In the genomic region with DNA sequence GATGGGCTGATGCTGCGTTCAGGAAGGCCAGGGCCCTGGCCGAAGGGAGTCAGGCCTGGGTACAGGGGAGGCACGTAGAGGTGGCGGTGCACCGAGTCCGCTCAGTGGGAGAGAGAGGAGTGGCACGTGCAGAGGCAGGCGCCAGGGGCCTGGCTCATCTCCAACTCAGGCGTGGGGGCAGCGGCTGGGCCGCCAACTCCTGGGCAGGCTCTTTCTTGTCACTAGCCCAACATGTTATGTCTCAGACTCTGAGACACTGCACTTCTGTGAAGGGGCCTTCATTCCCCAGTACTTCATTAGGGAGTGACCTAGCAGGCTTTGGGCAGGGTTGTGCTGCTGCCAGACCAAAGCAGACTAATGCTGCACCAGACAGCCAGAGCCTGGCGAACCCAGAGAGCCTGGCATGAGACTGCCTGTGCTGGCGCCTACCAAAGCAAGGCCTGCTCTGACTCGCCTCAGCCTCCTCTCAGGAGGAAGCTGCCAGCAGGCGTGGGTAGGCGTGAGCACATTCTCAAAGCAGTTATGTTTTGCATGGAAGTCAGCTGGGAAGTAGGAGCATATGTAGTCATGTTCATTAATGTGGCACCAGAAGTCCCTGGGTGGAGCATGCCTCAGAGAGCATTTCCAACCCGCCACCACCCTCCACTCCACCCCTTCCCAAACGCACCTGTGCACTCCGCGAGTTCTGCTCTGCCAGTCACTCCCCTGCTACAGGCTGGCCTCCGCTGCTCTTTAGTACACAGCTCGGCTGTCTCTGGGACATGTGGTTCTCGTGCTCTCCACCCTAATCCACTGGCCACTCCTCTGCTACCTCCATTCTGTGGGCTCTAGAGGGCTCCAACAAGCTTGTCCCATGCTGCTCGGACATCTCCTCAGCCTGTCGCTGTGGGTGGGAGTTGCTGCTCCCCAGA, we compare ENCODE assay signal across 8 cellular contexts.
A peak's percentile ranks its signal among the peaks of the same experiment; 100 is the strongest.
DNase-seq lines count a peak whose midpoint lies in the region; ATAC-seq lines count a peak whose summit lies in the region.

No MANE protein-coding gene starts in this region.

- H3K9ac ChIP-seq in duodenal mucosa (ENCODE audit: low read depth in 1 of 2, low read length in 2 of 2) (peak overlapping the region in 1 of 2 donors; percentile 10), mucosa of stomach (ENCODE audit: low read length) (peak overlapping the region; percentile 33)

- no peaks in the 10 kb centered on the region for H3K9me3 ChIP-seq in duodenal mucosa (ENCODE audit: control insufficient read depth in 1 of 2, low read length in 2 of 2)
- no peaks in the 10 kb centered on the region for H3K9me3 ChIP-seq in mucosa of stomach (ENCODE audit: control insufficient read depth, low read length)

- peak; percentile 97 for DNase-seq in DMS 273 treated with DMSO at 0.1 percent for 48 hours (lab: John Stamatoyannopoulos, UW)
- peak; percentile 74 for DNase-seq in NCI-H2196 (lab: John Stamatoyannopoulos, UW; ENCODE audit: unreplicated experiment)
- DNase-seq in epidermal melanocyte (ENCODE audit: insufficient read length, low spot score): no peak

- H3K27me3 ChIP-seq in duodenal mucosa (ENCODE audit: control insufficient read depth in 1 of 2, insufficient read depth in 2 of 2, low read length in 2 of 2) (no peaks in the 10 kb centered on the region), mucosa of stomach (ENCODE audit: control insufficient read depth, insufficient read depth, low read length) (no peaks in the 10 kb centered on the region)

- H3K36me3 ChIP-seq in duodenal mucosa (ENCODE audit: control insufficient read depth in 1 of 2, insufficient read depth in 2 of 2, low read length in 2 of 2) (peaks cover 14 to 23% of the 10 kb centered on the region in 2 donors), mucosa of stomach (ENCODE audit: control insufficient read depth, insufficient read depth, low read length) (no peaks in the 10 kb centered on the region)

- no peak overlapping the region for H3K4me3 ChIP-seq in duodenal mucosa (ENCODE audit: low read depth in 1 of 2, low read length in 2 of 2)
- H3K4me3 ChIP-seq in mucosa of stomach (ENCODE audit: low read length): no peak overlapping the region

- H3K27ac ChIP-seq in duodenal mucosa (ENCODE audit: low read depth, low read length): peak overlapping the region; percentile 58

- peaks cover 15 to 16% of the 10 kb centered on the region in 2 donors for H3K4me1 ChIP-seq in duodenal mucosa (ENCODE audit: control insufficient read depth in 1 of 2, insufficient read depth in 2 of 2, low read length in 2 of 2)
- H3K4me1 ChIP-seq in mucosa of stomach (ENCODE audit: control insufficient read depth, insufficient read depth, low read length): peaks cover 22% of the 10 kb centered on the region

- ATAC-seq in HG03097 (IDR thresholded peaks at IDR 0.05; ENCODE audit: low FRiP score, unreplicated experiment) (no peak), GM18517 (IDR thresholded peaks at IDR 0.05; ENCODE audit: unreplicated experiment) (no peak), GM18907 (IDR thresholded peaks at IDR 0.05; ENCODE audit: unreplicated experiment) (no peak)
